In the genomic region with DNA sequence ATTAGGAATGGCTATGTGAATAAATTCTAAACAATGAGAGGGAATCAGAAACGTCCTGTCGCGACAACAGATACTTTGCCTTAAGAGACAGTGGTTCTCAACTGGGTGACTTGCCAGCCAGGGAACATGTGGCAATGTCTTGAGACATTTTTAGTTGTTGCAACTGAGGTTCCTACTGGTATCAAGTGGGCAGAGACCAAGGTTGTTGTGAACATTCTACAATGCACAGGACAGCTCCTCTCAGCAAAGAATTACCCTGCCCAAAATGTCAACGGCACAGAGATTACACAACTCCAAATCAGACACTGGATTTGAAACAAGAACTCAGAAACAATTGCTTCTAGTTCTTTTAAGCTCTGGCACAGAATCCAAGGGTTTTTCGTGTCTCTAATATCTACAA, we compare ENCODE assay signal across 1 cellular context.
TF ChIP-seq lines count a peak whose summit lies in the region.

No MANE protein-coding gene starts in this region.

TF ChIP-seq in K562, 482 proteins besides CTCF, POLR2A, EP300 and RAD21 (continued from another document):
- no peak for TF ChIP-seq HOMEZ (CRISPR knock-in tag; IDR thresholded peaks at IDR 0.05)
TF ChIP-seq in K562: peak in this region for 0.
